In the genomic region with DNA sequence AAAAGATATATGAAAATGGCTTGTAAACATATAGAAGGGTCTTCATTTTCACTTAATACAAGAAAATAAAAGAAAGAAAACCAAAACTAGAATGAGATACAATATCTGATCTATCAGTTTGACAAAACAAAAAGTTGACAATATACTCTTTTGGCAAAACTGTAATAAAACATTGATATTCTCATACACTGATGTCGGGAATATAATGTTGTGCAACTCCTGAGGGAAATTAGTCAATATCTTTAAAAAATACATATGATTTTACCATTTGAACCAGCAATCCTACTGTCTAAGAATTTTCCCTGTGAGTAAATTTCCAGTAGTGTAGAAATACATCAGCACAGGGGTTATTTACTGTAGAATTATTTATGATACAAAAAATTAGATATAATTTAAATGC, we compare ENCODE assay signal across 24 cellular contexts.
DNase-seq lines count a peak whose midpoint lies in the region; ATAC-seq, FAIRE-seq and TF ChIP-seq lines count a peak whose summit lies in the region.
"Had no signal": no experiment of that assay in that cellular context is flagged by ENCODE, and none has a peak within 500 bp of the region (broad histone marks: within the 10 kb centered on the region; RNA-seq: fewer than 3 reads in every experiment).

No MANE protein-coding gene starts in this region.

- H3K27me3 ChIP-seq in IMR-90 (ENCODE audit: control insufficient read depth, insufficient read depth, low read length), result no peaks in the 10 kb centered on the region
- H3K27me3 ChIP-seq in pancreas, result no peaks in the 10 kb centered on the region
- H3K27me3 ChIP-seq: BE2C, BLaER1 had no signal

- H4K20me1 ChIP-seq in IMR-90 (ENCODE audit: insufficient read depth, low read length), result no peaks in the 10 kb centered on the region
- H4K20me1 ChIP-seq: BLaER1 had no signal

- no CpG with 5 or more reads among the region's 1 CpG for WGBS in IMR-90 (ENCODE audit: extremely low coverage in 2 of 2, insufficient read length in 1 of 2), 2 experiments
- WGBS in pancreas, 2 donors, result 57 to 77% methylated on average over 1 of the region's 1 CpG

- H3K9me3 ChIP-seq in IMR-90 (ENCODE audit: control insufficient read depth, insufficient read depth, low read length) (peaks cover 4% of the 10 kb centered on the region), pancreas (no peaks in the 10 kb centered on the region)
- H3K9me3 ChIP-seq: BE2C, BLaER1 had no signal

- H3K23ac ChIP-seq in IMR-90 (ENCODE audit: low read depth, low read length), result no peak overlapping the region

- dilution Hi-C loops in IMR-90 (cut with HindIII; ENCODE audit: low sequenced_read_pairs, unreplicated experiment), result no loop called here

- H3K9ac ChIP-seq in IMR-90 (ENCODE audit: low read depth, low read length), result no peak overlapping the region
- H3K9ac ChIP-seq: BLaER1 had no signal

- in situ Hi-C loops in IMR-90 (cut with MboI; ENCODE audit: low sequenced_read_pairs), result no loop called here

- no peak overlapping the region for H2BK120ac ChIP-seq in IMR-90 (ENCODE audit: low read depth, low read length)

- H3K27me3 Mint-ChIP-seq in MCF 10A (ENCODE audit: insufficient read depth, unreplicated experiment), result no peaks in the 10 kb centered on the region
- H3K27me3 Mint-ChIP-seq: CD4-positive, alpha-beta memory T cell; CD4-positive, CD25-positive, alpha-beta regulatory T cell; CD8-positive, alpha-beta memory T cell had no signal

- H2BK20ac ChIP-seq in IMR-90 (ENCODE audit: low read depth, low read length), result no peak overlapping the region

- no peaks in the 10 kb centered on the region for H3K4me1 ChIP-seq in IMR-90 (ENCODE audit: control insufficient read depth, insufficient read depth, low read length)
- H3K4me1 ChIP-seq in pancreas, result no peaks in the 10 kb centered on the region
- H3K4me1 ChIP-seq: BE2C, BLaER1 had no signal

- no peaks in the 10 kb centered on the region for H3K4me1 Mint-ChIP-seq in MCF 10A (ENCODE audit: insufficient read depth, unreplicated experiment)
- H3K4me1 Mint-ChIP-seq: CD14-positive monocyte; CD4-positive, alpha-beta memory T cell; CD4-positive, CD25-positive, alpha-beta regulatory T cell; CD8-positive, alpha-beta memory T cell had no signal

- BruUV-seq in IMR-90 (replicated peaks; lab: Mats Ljungman, UMichigan) (no TSS peak), MCF 10A (replicated peaks; lab: Mats Ljungman, UMichigan) (no TSS peak)

- intact Hi-C loops in IMR-90 (cut with micrococcal nuclease) (no loop called here), pancreas (cut with DNase I) (no loop called here), MCF 10A (cut with micrococcal nuclease) (no loop called here)

- FAIRE-seq in G401.6 (lab: Jason Lieb, UNC) (peak; percentile 62), pancreas (lab: Jason Lieb, UNC) (peak; percentile 51)
- FAIRE-seq: GM12891, GM19239 had no signal

- H2BK15ac ChIP-seq in IMR-90 (ENCODE audit: low read depth, low read length), result no peak overlapping the region

- CTCF ChIA-PET in IMR-90 (lab: Yijun Ruan, JAX), result no interaction called here
- CTCF ChIA-PET in MCF 10A (lab: Yijun Ruan, JAX), result no interaction called here

- no peak overlapping the region for H2AFZ ChIP-seq in IMR-90 (replicated peaks; ENCODE audit: low read length, poor library complexity)

- H3K9me1 ChIP-seq in IMR-90 (ENCODE audit: insufficient read depth, low read length), result no peaks in the 10 kb centered on the region

- H3K36me3 Mint-ChIP-seq in MCF 10A (ENCODE audit: insufficient read depth, unreplicated experiment), result no peaks in the 10 kb centered on the region
- H3K36me3 Mint-ChIP-seq: CD14-positive monocyte; CD4-positive, alpha-beta memory T cell; CD4-positive, CD25-positive, alpha-beta regulatory T cell; CD8-positive, alpha-beta memory T cell had no signal

- peaks cover 12% of the 10 kb centered on the region for H3K9me3 Mint-ChIP-seq in MCF 10A (ENCODE audit: unreplicated experiment)

- no peak for TF ChIP-seq POLR2A in IMR-90 (IDR thresholded peaks at IDR 0.05; ENCODE audit: low read depth, low read length)

- H3K27ac Mint-ChIP-seq in MCF 10A (ENCODE audit: low read depth, unreplicated experiment), result no peak overlapping the region
- H3K27ac Mint-ChIP-seq: CD14-positive monocyte; CD4-positive, alpha-beta memory T cell; CD4-positive, CD25-positive, alpha-beta regulatory T cell; CD8-positive, alpha-beta memory T cell had no signal

- H3K18ac ChIP-seq in IMR-90 (ENCODE audit: low read depth, low read length), result no peak overlapping the region

- no peak overlapping the region for H3K4me3 ChIP-seq in IMR-90 (ENCODE audit: insufficient read depth, low read depth, low read length)
- no peak overlapping the region for H3K4me3 ChIP-seq in pancreas
- H3K4me3 ChIP-seq: BLaER1 had no signal

- no peak overlapping the region for H3K4me2 ChIP-seq in IMR-90 (ENCODE audit: low read depth, low read length)
- H3K4me2 ChIP-seq: BLaER1 had no signal

- POLR2A ChIA-PET in IMR-90 (lab: Charles Lee; ENCODE audit: unreplicated experiment) (no interaction called here), MCF 10A (lab: Yijun Ruan, JAX) (no interaction called here)

- no peak overlapping the region for H4K5ac ChIP-seq in IMR-90 (ENCODE audit: low read depth, low read length)

- no peak overlapping the region for H3K14ac ChIP-seq in IMR-90 (replicated peaks; ENCODE audit: low read depth, low read length)

- H3K27ac ChIP-seq in IMR-90 (ENCODE audit: insufficient read depth, low read length) (no peak overlapping the region), pancreas (no peak overlapping the region)
- H3K27ac ChIP-seq: BLaER1 had no signal

- no peak overlapping the region for H2AK9ac ChIP-seq in IMR-90 (replicated peaks; ENCODE audit: low read depth, low read length, poor library complexity)

- no peak overlapping the region for H3K56ac ChIP-seq in IMR-90 (ENCODE audit: extremely low read depth, insufficient read depth, low read length)

- TF ChIP-seq RAD21 in IMR-90 (IDR thresholded peaks at IDR 0.05; ENCODE audit: low read length), result no peak

- ATAC-seq in IMR-90 (ENCODE audit: low read depth), result no peak
- ATAC-seq in pancreas, result no peak
- ATAC-seq in GM21576 (IDR thresholded peaks at IDR 0.05; ENCODE audit: unreplicated experiment), result no peak

- H2BK5ac ChIP-seq in IMR-90 (ENCODE audit: low read depth, low read length, poor library complexity, severe bottlenecking), result no peak overlapping the region

- H4K91ac ChIP-seq in IMR-90 (ENCODE audit: insufficient read depth, low read depth, low read length), result no peak overlapping the region

- no peak overlapping the region for H3K4me3 Mint-ChIP-seq in MCF 10A (ENCODE audit: unreplicated experiment)
- H3K4me3 Mint-ChIP-seq: CD14-positive monocyte; CD4-positive, alpha-beta memory T cell; CD4-positive, CD25-positive, alpha-beta regulatory T cell; CD8-positive, alpha-beta memory T cell had no signal

- no peak overlapping the region for H4K8ac ChIP-seq in IMR-90 (ENCODE audit: low read depth in 2 of 2, low read length in 2 of 2)

- no peak overlapping the region for H2AK5ac ChIP-seq in IMR-90 (ENCODE audit: low read depth, low read length)

- TF ChIP-seq CTCF in IMR-90 (conservative IDR thresholded peaks at IDR 0.05; ENCODE audit: low read depth, low read length) (no peak), pancreas (IDR thresholded peaks at IDR 0.05) (no peak), MCF 10A (IDR thresholded peaks at IDR 0.05; ENCODE audit: unreplicated experiment) (no peak)

- H3K36me3 ChIP-seq in IMR-90 (ENCODE audit: control insufficient read depth, insufficient read depth, low read length), result no peaks in the 10 kb centered on the region
- H3K36me3 ChIP-seq in pancreas, result no peaks in the 10 kb centered on the region
- H3K36me3 ChIP-seq: BE2C, BLaER1 had no signal

- no peaks in the 10 kb centered on the region for H3K79me1 ChIP-seq in IMR-90 (ENCODE audit: low read depth in 1 of 2, low read length in 2 of 2)

- no peak overlapping the region for H3K4ac ChIP-seq in IMR-90 (ENCODE audit: low read depth, low read length)

- DNase-seq in IMR-90 (no peak), pancreas (no peak), MCF 10A (ENCODE audit: unreplicated experiment) (no peak)
- DNase-seq: 8988T; ACHN; BE2C; C1 segment of cervical spinal cord; CD4-positive, alpha-beta memory T cell; CD4-positive, CD25-positive, alpha-beta regulatory T cell; CD8-positive, alpha-beta memory T cell; COR-L47; DMS 273 treated with DMSO at 0.1 percent for 48 hours; DMS153; DMS53; DMS79; DND-41; EL; GF-D8 had no signal

TF ChIP-seq in IMR-90, 13 proteins besides CTCF, POLR2A, EP300 and RAD21:
- TF ChIP-seq MXI1 (IDR thresholded peaks at IDR 0.05; ENCODE audit: borderline replicate concordance, low read depth, low read length) (no peak), FOS (IDR thresholded peaks at IDR 0.05; ENCODE audit: low read depth, low read length) (no peak), CEBPB (IDR thresholded peaks at IDR 0.05; ENCODE audit: low read depth, low read length) (peak; percentile 9; the same call in 1 of the 2 replicates)
